In genomic region chr4:8893227-8893623, GRCh38 we compare ENCODE assay signal across 18 cellular contexts. TPM values are rescaled to one million over a fixed set of nuclear protein-coding genes. Genes with fewer than 3 reads are reported as not detected.
DNase-seq lines count a peak whose midpoint lies in the region; FAIRE-seq and TF ChIP-seq lines count a peak whose summit lies in the region.
"Had no signal": no experiment of that assay in that cellular context is flagged by ENCODE, and none has a peak within 500 bp of the region (broad histone marks: within the 10 kb centered on the region; RNA-seq: fewer than 3 reads in every experiment).

No MANE protein-coding gene starts in this region.

- no peak overlapping the region; the same call in 1 of the 2 replicates for H3K18ac ChIP-seq in H1 (ENCODE audit: extremely low read depth, low read length)
- H3K18ac ChIP-seq in mesendoderm (ENCODE audit: low read length), result no peak overlapping the region

- no peak overlapping the region for H4K5ac ChIP-seq in H1 (ENCODE audit: insufficient read length, low read depth, low read length)
- H4K5ac ChIP-seq in mesendoderm (ENCODE audit: low read length), result no peak overlapping the region

- TF ChIP-seq RAD21 in H1 (IDR thresholded peaks at IDR 0.05 in 1 of 2, conservative IDR thresholded peaks at IDR 0.05 in 1 of 2; ENCODE audit: low read depth in 2 of 2, low read length in 2 of 2), result no peak

- H3K79me2 ChIP-seq in H1 (ENCODE audit: control insufficient read depth in 1 of 2, insufficient read depth in 2 of 2, low read length in 2 of 2), result no peaks in the 10 kb centered on the region
- no peaks in the 10 kb centered on the region for H3K79me2 ChIP-seq in mesendoderm (ENCODE audit: control insufficient read depth, insufficient read depth, low read length)
- H3K79me2 ChIP-seq in smooth muscle cell (ENCODE audit: low read depth), result no peaks in the 10 kb centered on the region

- DNase-seq in H7, result peak; percentile 80
- peak in 1 of 2 experiments; percentile 69 for DNase-seq in H1 (ENCODE audit: low read depth in 1 of 2, low spot score in 2 of 2)
- DNase-seq in mesendoderm, result no peak
- DNase-seq in smooth muscle cell (lab: John Stamatoyannopoulos, UW; ENCODE audit: unreplicated experiment), result no peak
- DNase-seq in SHP77 (lab: John Stamatoyannopoulos, UW), result no peak
- no peak for DNase-seq in hypothalamus (lab: John Stamatoyannopoulos, UW)
- no peak for DNase-seq in amniotic stem cell (lab: John Stamatoyannopoulos, UW)
- DNase-seq: CD4-positive, CD25-positive, alpha-beta regulatory T cell; KG1; NCI-H1092 treated with DMSO at 0.1 percent for 48 hours; NCI-H187; NCI-H82; Peyer's patch; Right ventricle myocardium superior had no signal

- CTCF ChIA-PET in H1 (lab: Charles Lee; ENCODE audit: partially characterized antibody), result no interaction called here

- 5% methylated on average over 27 of the region's 41 CpGs; no CpG with 5 or more reads in 1 of the 2 experiments for WGBS in H1 (ENCODE audit: extremely low coverage in 1 of 2, insufficient coverage in 1 of 2, insufficient read length in 1 of 2, insufficient replicate concordance in 2 of 2, low coverage in 1 of 2, low lambda C conversion rate in 2 of 2, missing lambda C conversion rate in 1 of 2), 2 experiments
- no CpG with 5 or more reads among the region's 41 CpGs for WGBS in mesendoderm (ENCODE audit: extremely low coverage, insufficient coverage, low lambda C conversion rate)
- 7% methylated on average over 30 of the region's 41 CpGs for WGBS in smooth muscle cell (ENCODE audit: low lambda C conversion rate)

- H2BK12ac ChIP-seq in H1 (ENCODE audit: low read depth, low read length), result 0 out of 2 replicates have a peak overlapping the region, but pooled peaks have one; percentile 35

- no peak overlapping the region for H3K9ac ChIP-seq in H1 (replicated peaks in 1 of 4; ENCODE audit: extremely low read depth in 1 of 4, low read depth in 3 of 4, low read length in 3 of 4)
- H3K9ac ChIP-seq in mesendoderm (ENCODE audit: low read length), result peak overlapping the region; percentile 48
- H3K9ac ChIP-seq in smooth muscle cell (ENCODE audit: low read depth), result no peak overlapping the region

- H3K14ac ChIP-seq in H1 (ENCODE audit: insufficient read length), result no peak overlapping the region

- H2BK20ac ChIP-seq in H1 (ENCODE audit: low read length), result 0 out of 2 replicates have a peak overlapping the region, but pooled peaks have one; percentile 18

- H3K4me2 ChIP-seq in H1 (ENCODE audit: insufficient read depth in 1 of 2, low read depth in 2 of 2, low read length in 2 of 2), result peak overlapping the region; percentile 80 to 88
- peak overlapping the region; percentile 32 for H3K4me2 ChIP-seq in mesendoderm (ENCODE audit: low read length)
- peak overlapping the region; percentile 59 for H3K4me2 ChIP-seq in smooth muscle cell

- peaks cover 12% of the 10 kb centered on the region; the same call in 1 of the 2 replicates for H3K23me2 ChIP-seq in H1 (ENCODE audit: low read depth, low read length)

- no peak for TF ChIP-seq POLR2A in H1 (IDR thresholded peaks at IDR 0.05; ENCODE audit: control extremely low read depth in 1 of 2, low read depth in 2 of 2, low read length in 2 of 2)

- H2AFZ ChIP-seq in H1 (ENCODE audit: low read length), result 0 out of 2 replicates have a peak overlapping the region, but pooled peaks have one; percentile 57
- no peak overlapping the region for H2AFZ ChIP-seq in smooth muscle cell (ENCODE audit: low read depth)

- H3K56ac ChIP-seq in H1 (replicated peaks; ENCODE audit: insufficient read length, low read depth, low read length) (no peak overlapping the region), mesendoderm (ENCODE audit: low read length) (peak overlapping the region; percentile 62)

- H3K4me1 ChIP-seq in H1 (replicated peaks in 1 of 4; ENCODE audit: control insufficient read depth in 3 of 4, insufficient read depth in 4 of 4, low read length in 3 of 4) (peaks cover 0 to 41% (median 32%) of the 10 kb centered on the region in 4 experiments; a peak in 6 of 7 replicates), mesendoderm (ENCODE audit: control insufficient read depth, low read depth, low read length) (no peaks in the 10 kb centered on the region), smooth muscle cell (ENCODE audit: low read depth) (peaks cover 14% of the 10 kb centered on the region)
- H3K4me1 ChIP-seq: Peyer's patch had no signal

- no peak overlapping the region for H2AK5ac ChIP-seq in H1 (ENCODE audit: low read depth, low read length)
- no peak overlapping the region for H2AK5ac ChIP-seq in mesendoderm (ENCODE audit: low read length)

- H3K79me1 ChIP-seq in H1 (ENCODE audit: low read depth, low read length), result no peaks in the 10 kb centered on the region
- no peaks in the 10 kb centered on the region for H3K79me1 ChIP-seq in mesendoderm (ENCODE audit: low read length)

- no peak for TF ChIP-seq EP300 in H1 (IDR thresholded peaks at IDR 0.05; ENCODE audit: borderline replicate concordance in 1 of 2, low read depth in 2 of 2, low read length in 2 of 2)

- no peaks in the 10 kb centered on the region for H3F3A ChIP-seq in smooth muscle cell (ENCODE audit: low read depth)

- no peak for FAIRE-seq in H1 (lab: Jason Lieb, UNC)
- FAIRE-seq: GM12878 had no signal

- no peak overlapping the region for H3K4ac ChIP-seq in H1 (replicated peaks; ENCODE audit: insufficient read length, low read depth, low read length)
- no peak overlapping the region for H3K4ac ChIP-seq in mesendoderm (ENCODE audit: low read depth, low read length)

- TF ChIP-seq CTCF in H1 (IDR thresholded peaks at IDR 0.05; ENCODE audit: control extremely low read depth in 1 of 3, insufficient read depth in 1 of 3, low read depth in 1 of 3, low read length in 3 of 3) (no peak), smooth muscle cell (IDR thresholded peaks at IDR 0.05; ENCODE audit: borderline replicate concordance, insufficient read depth, poor library complexity, severe bottlenecking) (no peak)

- peaks cover 11 to 16% of the 10 kb centered on the region in 2 experiments for H4K20me1 ChIP-seq in H1 (replicated peaks in 1 of 2; ENCODE audit: control insufficient read depth in 1 of 2, insufficient read depth in 2 of 2, low read length in 2 of 2)
- H4K20me1 ChIP-seq in smooth muscle cell (ENCODE audit: low read depth), result no peaks in the 10 kb centered on the region

- peaks cover 77% of the 10 kb centered on the region for H3K27me3 ChIP-seq in H7 (ENCODE audit: control insufficient read depth, insufficient read depth, low read length)
- H3K27me3 ChIP-seq in H1 (replicated peaks in 1 of 4; ENCODE audit: control insufficient read depth in 3 of 4, extremely low read depth in 1 of 4, insufficient read depth in 3 of 4, low read length in 3 of 4), result peaks cover 72 to 95% (median 85%) of the 10 kb centered on the region in 4 experiments
- H3K27me3 ChIP-seq in mesendoderm (ENCODE audit: insufficient read depth, low read length, poor library complexity), result peaks cover 58% of the 10 kb centered on the region
- H3K27me3 ChIP-seq in smooth muscle cell (ENCODE audit: low read depth), result peaks cover 97% of the 10 kb centered on the region

- peak overlapping the region; percentile 25 for H3K4me3 ChIP-seq in H7 (ENCODE audit: insufficient read depth, low read depth, low read length)
- H3K4me3 ChIP-seq in H1 (ENCODE audit: extremely low read depth in 1 of 4, insufficient read depth in 2 of 4, low read depth in 3 of 4, low read length in 4 of 4), result peak overlapping the region; percentile 23 to 60 (median 28); a peak in 6 of 8 replicates
- no peak overlapping the region for H3K4me3 ChIP-seq in mesendoderm (ENCODE audit: low read length)
- H3K4me3 ChIP-seq in smooth muscle cell, result no peak overlapping the region
- H3K4me3 ChIP-seq: GM12878, Peyer's patch had no signal

- 0 out of 2 replicates have a peak overlapping the region, but pooled peaks have one; percentile 40 for H2BK15ac ChIP-seq in H1 (ENCODE audit: low read length)
- H2BK15ac ChIP-seq in mesendoderm (replicated peaks; ENCODE audit: low read depth), result no peak overlapping the region

- H2BK120ac ChIP-seq in H1 (replicated peaks; ENCODE audit: low read depth, low read length), result no peak overlapping the region
- H2BK120ac ChIP-seq in mesendoderm (ENCODE audit: low read depth, low read length), result no peak overlapping the region

- H3K23ac ChIP-seq in H1 (ENCODE audit: insufficient read length), result no peak overlapping the region
- no peak overlapping the region for H3K23ac ChIP-seq in mesendoderm (ENCODE audit: low read length)

- H3K27ac ChIP-seq in H1 (ENCODE audit: low read depth, low read length), result no peak overlapping the region
- no peak overlapping the region for H3K27ac ChIP-seq in mesendoderm (ENCODE audit: low read depth, low read length)
- no peak overlapping the region for H3K27ac ChIP-seq in smooth muscle cell (ENCODE audit: low read depth)
- H3K27ac ChIP-seq: HL-60, Peyer's patch had no signal

- H3K9me3 ChIP-seq in H1 (ENCODE audit: insufficient read depth in 2 of 2, low read depth in 1 of 2, low read length in 1 of 2) (no peaks in the 10 kb centered on the region), smooth muscle cell (replicated peaks; ENCODE audit: low read depth) (no peaks in the 10 kb centered on the region)

- no peaks in the 10 kb centered on the region for H3K36me3 ChIP-seq in H7 (replicated peaks; ENCODE audit: control insufficient read depth, insufficient read depth, low read length)
- peaks cover 0 to 3% (median 0%) of the 10 kb centered on the region in 4 experiments; a peak in 1 of 8 replicates for H3K36me3 ChIP-seq in H1 (ENCODE audit: control insufficient read depth in 2 of 4, insufficient read depth in 4 of 4, low read length in 3 of 4)
- no peaks in the 10 kb centered on the region for H3K36me3 ChIP-seq in mesendoderm (ENCODE audit: control insufficient read depth, insufficient read depth, low read length)
- H3K36me3 ChIP-seq in smooth muscle cell (ENCODE audit: low read depth), result no peaks in the 10 kb centered on the region
- H3K36me3 ChIP-seq: Peyer's patch had no signal

- POLR2A ChIA-PET in H1 (lab: Charles Lee; ENCODE audit: partially characterized antibody), result no interaction called here

- H4K8ac ChIP-seq in H1 (ENCODE audit: extremely low read depth, insufficient read depth, low read length), result 0 out of 2 replicates have a peak overlapping the region, but pooled peaks have one; percentile 53
- H4K8ac ChIP-seq in mesendoderm (ENCODE audit: low read depth, low read length), result no peak overlapping the region

- no peak overlapping the region for H4K91ac ChIP-seq in H1 (replicated peaks; ENCODE audit: insufficient read length, low read length)

- H2BK5ac ChIP-seq in H1 (ENCODE audit: low read depth, low read length) (no peak overlapping the region; the same call in 1 of the 2 replicates), mesendoderm (ENCODE audit: low read length) (no peak overlapping the region)

RNA-seq across cellular contexts. Expression of gene HMX1, which starts 21.6 kb away (rescaled TPM):
- total RNA-seq in H7 (2014; rRNA removed; shearing (Covaris generic)), result 2.0 and 4.4 TPM in 2 replicates
- 0.26 and 0.34 TPM in 2 replicates for total RNA-seq in H1 (2021; fragmentation: NEBNext Ultra II Directional; extraction: Animal tissue kit (Norgen Biotek cat#: 25700))
- polyA plus RNA-seq in H1 (2011; rRNA removed), result 0.08 TPM in 1 of 2 replicates, not detected in the other
- polyA plus RNA-seq in H1 (2011; cell fraction: cytosol; rRNA removed), result 0.10 TPM
- polyA plus RNA-seq in H1 (2011; cell fraction: nucleus; rRNA removed), result 0.07 TPM
- not detected in 4 replicates for polyA plus RNA-seq in H1 (2012, experiment 1 of 2)
- polyA plus RNA-seq in H1 (2012, experiment 2 of 2), result not detected
- polyA plus RNA-seq in H1 (2013, experiment 1 of 2), result 0.18 TPM
- polyA plus RNA-seq in H1 (2013, experiment 2 of 2), result 0.06 TPM
- not detected in 2 replicates for polyA minus RNA-seq in H1 (2011; rRNA and poly(A)+ RNA removed)
- not detected for polyA minus RNA-seq in H1 (2011; cell fraction: cytosol; rRNA and poly(A)+ RNA removed)
- not detected for polyA minus RNA-seq in H1 (2011; cell fraction: nucleus; rRNA and poly(A)+ RNA removed)
- 0.38 TPM for polyA plus RNA-seq in mesendoderm (2013, experiment 1 of 2)
- polyA plus RNA-seq in mesendoderm (2013, experiment 2 of 2), result 0.34 TPM
- 0.09 TPM in 1 of 2 replicates, not detected in the other for total RNA-seq in smooth muscle cell
- polyA plus RNA-seq in smooth muscle cell, result not detected in 2 replicates
- total RNA-seq: CD4-positive, CD25-positive, alpha-beta regulatory T cell; G401; GM12878; MCF 10A; Peyer's patch; Right ventricle myocardium superior had no signal
- polyA plus RNA-seq: CD4-positive, CD25-positive, alpha-beta regulatory T cell; GM12878 had no signal

Comparison
In these comparisons a context has a peak if more than half of its experiments do, and no peak if none do; other contexts are left out.
1. H3K4me3 ChIP-seq: peak in H7 (single experiment) and H1 (4 of 4); none in mesendoderm (single experiment) and smooth muscle cell (single experiment).
2. H3K4me2 ChIP-seq: peak in every context shown above with its lines; median percentile 84 in H1; 59 in smooth muscle cell; 32 in mesendoderm.